12 cellular contexts compared by ENCODE assay signal in the genomic region with DNA sequence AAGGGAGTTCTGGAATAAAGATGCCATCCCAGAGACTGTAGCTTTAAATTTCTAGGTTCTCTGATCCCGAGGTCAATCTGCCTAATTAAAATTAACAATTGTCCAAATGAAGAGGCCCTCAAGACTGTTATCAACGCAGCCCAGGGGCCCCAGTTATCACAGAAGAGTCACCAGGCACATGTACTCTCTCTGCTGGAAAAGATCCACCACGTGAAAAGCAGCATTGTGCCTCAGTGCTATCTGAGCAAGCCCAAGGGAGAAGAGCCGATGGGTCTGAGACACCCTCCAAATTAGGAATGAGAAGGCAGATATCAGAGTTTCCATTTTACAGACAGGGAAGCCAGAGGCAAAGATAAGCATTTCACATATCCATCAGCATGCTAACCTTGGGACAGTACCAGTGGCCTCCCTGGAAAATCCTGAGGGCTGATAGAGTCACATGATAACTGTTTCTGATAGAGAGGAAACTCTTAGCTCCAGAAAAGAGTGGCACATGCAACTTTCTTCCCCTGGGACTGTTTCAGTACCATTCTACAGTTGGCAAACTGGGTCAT. TPM values are rescaled to one million over a fixed set of nuclear protein-coding genes. Genes with fewer than 3 reads are reported as not detected.
A peak's percentile ranks its signal among the peaks of the same experiment; 100 is the strongest.
DNase-seq lines count a peak whose midpoint lies in the region; ATAC-seq and TF ChIP-seq lines count a peak whose summit lies in the region.
"Had no signal": no experiment of that assay in that cellular context is flagged by ENCODE, and none has a peak within 500 bp of the region (broad histone marks: within the 10 kb centered on the region; RNA-seq: fewer than 3 reads in every experiment).

No MANE protein-coding gene starts in this region.

- 93 to 98% methylated on average over 4 of the region's 4 CpGs for WGBS in GM23248 (ENCODE audit: low coverage in 1 of 2, low lambda C conversion rate in 2 of 2, missing lambda C conversion rate in 2 of 2), 2 experiments
- 47% methylated on average over 4 of the region's 4 CpGs for WGBS in smooth muscle cell (ENCODE audit: low lambda C conversion rate)

- peaks cover 58% of the 10 kb centered on the region for H3F3A ChIP-seq in GM23248 (ENCODE audit: insufficient read depth)
- peaks cover 37% of the 10 kb centered on the region for H3F3A ChIP-seq in smooth muscle cell (ENCODE audit: low read depth)

- no peaks in the 10 kb centered on the region for H4K20me1 ChIP-seq in GM23248 (ENCODE audit: insufficient read depth)
- no peaks in the 10 kb centered on the region for H4K20me1 ChIP-seq in fibroblast of lung (ENCODE audit: control insufficient read depth, extremely low read depth, insufficient read depth, low read length)
- H4K20me1 ChIP-seq in smooth muscle cell (ENCODE audit: low read depth): peaks cover 16% of the 10 kb centered on the region

- H3K79me2 ChIP-seq in GM23248 (ENCODE audit: insufficient read depth) (peaks cover 73% of the 10 kb centered on the region), fibroblast of lung (ENCODE audit: control insufficient read depth, insufficient read depth, low read length) (no peaks in the 10 kb centered on the region), smooth muscle cell (ENCODE audit: low read depth) (peaks cover 14% of the 10 kb centered on the region)

- no peak for DNase-seq in GM23248
- peak; percentile 33 for DNase-seq in SK-MEL-5 (ENCODE audit: low read depth, low spot score)
- no peak for DNase-seq in fibroblast of lung (ENCODE audit: low read depth in 2 of 2)
- no peak for DNase-seq in smooth muscle cell (lab: John Stamatoyannopoulos, UW; ENCODE audit: unreplicated experiment)
- DNase-seq in NCI-H2029 (lab: John Stamatoyannopoulos, UW): no peak
- no peak for DNase-seq in MG63
- DNase-seq: activated CD4-positive, alpha-beta T cell treated with anti-CD3 and anti-CD28 coated beads, Interleukin-2, amount 50 U/mL, for 4 hours; activated T-cell treated with anti-CD3 and anti-CD28 coated beads, Interleukin-2, amount 50 U/mL, for 1 hour; immature natural killer cell; Peyer's patch had no signal

- no peaks in the 10 kb centered on the region; the same call in 1 of the 2 replicates for H3K36me3 ChIP-seq in GM23248 (ENCODE audit: low read depth)
- no peaks in the 10 kb centered on the region for H3K36me3 ChIP-seq in fibroblast of lung (ENCODE audit: control insufficient read depth, insufficient read depth, low read length)
- H3K36me3 ChIP-seq in smooth muscle cell (ENCODE audit: low read depth): no peaks in the 10 kb centered on the region
- peaks cover 4% of the 10 kb centered on the region; the same call in 1 of the 2 replicates for H3K36me3 ChIP-seq in MG63
- H3K36me3 ChIP-seq: Peyer's patch had no signal

- H3K27ac ChIP-seq in GM23248 (peak overlapping the region; percentile 93), fibroblast of lung (ENCODE audit: insufficient read depth, low read length) (peak overlapping the region; percentile 84), smooth muscle cell (ENCODE audit: low read depth) (peak overlapping the region; percentile 86)
- H3K27ac ChIP-seq: Peyer's patch had no signal

- in situ Hi-C loops in GM23248 (cut with MboI): no loop called here
- in situ Hi-C loops in SK-MEL-5 (cut with HindIII; ENCODE audit: low pct_unique_long_range_greater_than_20kb, low sequenced_read_pairs): no loop called here

- no peaks in the 10 kb centered on the region for H3K27me3 ChIP-seq in GM23248 (replicated peaks; ENCODE audit: insufficient read depth)
- H3K27me3 ChIP-seq in fibroblast of lung (ENCODE audit: control insufficient read depth, insufficient read depth, low read length): no peaks in the 10 kb centered on the region
- H3K27me3 ChIP-seq in smooth muscle cell (ENCODE audit: low read depth): no peaks in the 10 kb centered on the region
- H3K27me3 ChIP-seq in MG63: no peaks in the 10 kb centered on the region
- H3K27me3 ChIP-seq: Peyer's patch had no signal

- H3K4me1 ChIP-seq in GM23248 (ENCODE audit: insufficient read depth) (peaks cover 71% of the 10 kb centered on the region), fibroblast of lung (ENCODE audit: control insufficient read depth, extremely low read depth, insufficient read depth, low read length) (peaks cover 43% of the 10 kb centered on the region), smooth muscle cell (ENCODE audit: low read depth) (peaks cover 39% of the 10 kb centered on the region)

- H2AFZ ChIP-seq in GM23248 (no peak overlapping the region), fibroblast of lung (ENCODE audit: low read length) (no peak overlapping the region), smooth muscle cell (ENCODE audit: low read depth) (no peak overlapping the region)

- H3K9me3 ChIP-seq in GM23248 (ENCODE audit: low read depth): no peaks in the 10 kb centered on the region
- H3K9me3 ChIP-seq in fibroblast of lung (ENCODE audit: control insufficient read depth, insufficient read depth, low read depth, low read length): no peaks in the 10 kb centered on the region
- H3K9me3 ChIP-seq in smooth muscle cell (replicated peaks; ENCODE audit: low read depth): no peaks in the 10 kb centered on the region
- H3K9me3 ChIP-seq in MG63: no peaks in the 10 kb centered on the region
- H3K9me3 ChIP-seq: Peyer's patch had no signal

- no peaks in the 10 kb centered on the region for H3K9me2 ChIP-seq in GM23248 (ENCODE audit: insufficient read depth)

- H3K9ac ChIP-seq in GM23248 (no peak overlapping the region; the same call in 1 of the 2 replicates), fibroblast of lung (ENCODE audit: insufficient read depth, low read length) (no peak overlapping the region), smooth muscle cell (ENCODE audit: low read depth) (no peak overlapping the region)

- no peak for ATAC-seq in GM18907 (IDR thresholded peaks at IDR 0.05; ENCODE audit: unreplicated experiment)
- ATAC-seq: natural killer cell treated with Interleukin-12 subunit alpha and Interleukin-12 subunit beta and Interleukin-15 and Interleukin-18, amount 100 ng/mL, for 72 hours had no signal

- no peak overlapping the region for H3K4me3 ChIP-seq in GM23248
- H3K4me3 ChIP-seq in fibroblast of lung (replicated peaks in 1 of 4; ENCODE audit: control extremely low read depth in 1 of 4, insufficient read depth in 1 of 4, low read depth in 3 of 4, low read length in 4 of 4): no peak overlapping the region
- H3K4me3 ChIP-seq in smooth muscle cell: no peak overlapping the region
- H3K4me3 ChIP-seq in MG63: no peak overlapping the region
- H3K4me3 ChIP-seq: Peyer's patch had no signal

- TF ChIP-seq CTCF in fibroblast of lung (conservative IDR thresholded peaks at IDR 0.05 in 1 of 2, IDR thresholded peaks at IDR 0.05 in 1 of 2; ENCODE audit: low read depth in 1 of 2, low read length in 2 of 2) (no peak), smooth muscle cell (IDR thresholded peaks at IDR 0.05; ENCODE audit: borderline replicate concordance, insufficient read depth, poor library complexity, severe bottlenecking) (no peak)

- H3K4me2 ChIP-seq in GM23248 (ENCODE audit: unreplicated experiment) (no peak overlapping the region), fibroblast of lung (ENCODE audit: extremely low read depth, insufficient read depth, low read length) (no peak overlapping the region), smooth muscle cell (no peak overlapping the region)

RNA-seq across cellular contexts. Expression of gene ITGB5, which starts 55.5 kb away (rescaled TPM):
- total RNA-seq in GM23248 (2014; rRNA removed; shearing (Covaris generic)): 383 and 523 TPM in 2 replicates
- polyA plus RNA-seq in GM23248 (2016; fragmentation: Nextera tagmentation; extraction: Ambion mirVana): 33.9 and 39.4 TPM in 2 replicates
- 103 and 116 TPM in 2 replicates for total RNA-seq in SK-MEL-5 (2014; rRNA removed; shearing (Covaris generic))
- 161 and 167 TPM in 2 replicates for polyA plus RNA-seq in SK-MEL-5 (2015; cell fraction: cytosol; rRNA removed)
- 39.1 and 53.1 TPM in 2 replicates for polyA plus RNA-seq in SK-MEL-5 (2015; cell fraction: nucleus; rRNA removed)
- 135 and 196 TPM in 2 replicates for total RNA-seq in fibroblast of lung
- polyA plus RNA-seq in fibroblast of lung: 99.7 and 121 TPM in 2 replicates
- 148 and 196 TPM in 2 replicates for polyA plus RNA-seq in fibroblast of lung (2012)
- polyA minus RNA-seq in fibroblast of lung (ENCODE audit: low replicate concordance): 316 and 374 TPM in 2 replicates
- total RNA-seq in smooth muscle cell: 332 and 343 TPM in 2 replicates
- polyA plus RNA-seq in smooth muscle cell: 276 and 403 TPM in 2 replicates
- total RNA-seq in MG63 (2014; rRNA removed; shearing (Covaris generic); ENCODE audit: low replicate concordance): 115 and 121 TPM in 2 replicates
